In genomic region chr10:125457406-125457805, GRCh38 we compare ENCODE assay signal across 30 cellular contexts.
"Had no signal": no experiment of that assay in that cellular context is flagged by ENCODE, and none has a peak within 500 bp of the region (broad histone marks: within the 10 kb centered on the region; RNA-seq: fewer than 3 reads in every experiment).

No MANE protein-coding gene starts in this region.

- ATAC-seq: activated CD4-positive, alpha-beta T cell treated with anti-CD3 and anti-CD28 coated beads for 36 hours; activated CD8-positive, alpha-beta memory T cell treated with anti-CD3 and anti-CD28 coated beads, Interleukin-2, amount 10 ng/mL, durations not matched to agents 7 days and 5 days; activated CD8-positive, alpha-beta T cell treated with anti-CD3 and anti-CD28 coated beads, Interleukin-2, amount 10 ng/mL, durations not matched to agents 7 days and 5 days; activated naive CD8-positive, alpha-beta T cell treated with anti-CD3 and anti-CD28 coated beads, Interleukin-2, amount 50 U/mL, for 24 hours; body of pancreas; effector memory CD8-positive, alpha-beta T cell; gastroesophageal sphincter; heart right ventricle; T-helper 17 cell had no signal

- H3K36me3 ChIP-seq: adrenal gland, esophagus squamous epithelium, gastroesophageal sphincter, heart right ventricle had no signal

- H3K4me3 ChIP-seq: adrenal gland, body of pancreas, esophagus squamous epithelium, gastroesophageal sphincter, heart right ventricle had no signal

- H3K27ac ChIP-seq: adrenal gland, body of pancreas, esophagus squamous epithelium, gastroesophageal sphincter, heart right ventricle had no signal

- H3K27me3 ChIP-seq: body of pancreas, gastroesophageal sphincter had no signal

- H3K9me3 ChIP-seq: adrenal gland, body of pancreas, esophagus squamous epithelium, gastroesophageal sphincter, heart right ventricle had no signal

- DNase-seq: activated CD4-positive, alpha-beta memory T cell treated with anti-CD3 and anti-CD28 coated beads for 36 hours; activated CD4-positive, alpha-beta T cell treated with anti-CD3 and anti-CD28 coated beads for 36 hours; activated CD4-positive, alpha-beta T cell treated with anti-CD3 and anti-CD28 coated beads, Interleukin-2, amount 10 ng/mL, durations not matched to agents 24 days and 14 days; activated CD4-positive, CD25-positive, alpha-beta regulatory T cell; activated CD4-positive, CD25-positive, alpha-beta regulatory T cell treated with anti-CD3 and anti-CD28 coated beads, Interleukin-2, amount 50 U/mL, for 72 hours; activated CD8-positive, alpha-beta memory T cell treated with anti-CD3 and anti-CD28 coated beads, Interleukin-2, amount 10 ng/mL, durations not matched to agents 7 days and 5 days; activated CD8-positive, alpha-beta memory T cell treated with anti-CD3 and anti-CD28 coated beads, Interleukin-2, amount 50 U/mL, for 4 hours; activated CD8-positive, alpha-beta T cell treated with anti-CD3 and anti-CD28 coated beads, Interleukin-2, amount 10 ng/mL, durations not matched to agents 7 days and 5 days; activated effector memory CD4-positive, alpha-beta T cell treated with anti-CD3 and anti-CD28 coated beads, Interleukin-2, amount 50 U/mL, for 16 hours; activated naive CD4-positive, alpha-beta T cell treated with anti-CD3 and anti-CD28 coated beads for 36 hours; activated naive CD8-positive, alpha-beta T cell treated with anti-CD3 and anti-CD28 coated beads for 36 hours; activated naive CD8-positive, alpha-beta T cell treated with anti-CD3 and anti-CD28 coated beads, Interleukin-2, amount 50 U/mL, for 24 hours; activated T-cell treated with anti-CD3 and anti-CD28 coated beads, Interleukin-2, amount 50 U/mL, for 1 hour; activated T-cell treated with anti-CD3 and anti-CD28 coated beads, Interleukin-2, amount 50 U/mL, for 48 hours; adrenal gland; amygdala; aorta; body of pancreas; caudate nucleus; cortex of kidney; dermis blood vessel endothelial cell; effector CD4-positive, alpha-beta T cell; effector memory CD8-positive, alpha-beta T cell; erythroblast; esophagus squamous epithelium; foreskin melanocyte; heart right ventricle; T-helper 17 cell; T1000 had no signal

- H3K4me1 ChIP-seq: adrenal gland, body of pancreas, gastroesophageal sphincter, heart right ventricle had no signal
